In the genomic region with DNA sequence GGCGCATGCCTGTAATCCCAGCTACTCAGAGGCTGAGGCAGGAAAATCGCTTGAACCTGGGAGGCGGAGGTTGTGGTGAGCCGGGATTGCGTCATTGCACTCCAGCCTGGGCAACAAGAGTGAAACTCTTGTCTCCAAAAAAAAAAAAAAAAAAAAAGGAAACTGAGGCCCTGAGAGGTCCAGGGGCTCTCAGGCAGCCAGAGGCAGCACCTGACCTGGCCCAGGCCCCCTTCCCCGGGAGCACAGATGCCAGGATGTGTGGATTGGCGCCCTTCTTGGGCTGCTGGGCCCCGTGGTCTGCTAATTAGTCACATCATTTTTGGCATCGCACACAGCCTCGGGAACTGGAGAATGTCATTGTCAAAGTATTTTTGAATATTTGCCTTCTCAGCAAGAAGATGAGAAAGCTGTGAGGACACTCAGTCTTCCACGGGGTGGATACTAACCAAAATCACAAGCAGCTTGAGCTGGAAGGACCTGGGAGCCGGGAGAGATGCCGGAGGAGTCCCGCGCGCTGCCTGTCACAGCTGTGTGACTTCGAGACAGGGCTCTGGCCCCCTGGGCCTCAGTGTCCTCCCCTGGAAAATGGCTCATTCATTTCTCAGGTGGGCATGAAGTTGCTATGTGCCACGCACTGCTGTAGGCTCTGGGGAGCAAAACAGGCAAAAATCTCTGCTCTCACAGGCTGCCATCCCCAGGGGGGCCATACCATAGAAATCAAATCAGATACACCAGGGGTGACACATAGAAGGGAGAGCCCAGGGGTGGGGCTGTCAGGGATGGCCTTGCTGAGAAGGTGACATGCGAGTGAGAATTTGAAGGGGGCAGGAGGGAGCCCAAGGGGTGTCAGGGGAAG, we compare ENCODE assay signal across 2 cellular contexts.
TF ChIP-seq lines count a peak whose summit lies in the region.

No MANE protein-coding gene starts in this region.

TF ChIP-seq in IMR-90, 13 proteins besides CTCF, POLR2A, EP300 and RAD21:
- TF ChIP-seq MAFK (IDR thresholded peaks at IDR 0.05; ENCODE audit: low read depth, low read length) (peak; percentile 87), FOS (IDR thresholded peaks at IDR 0.05; ENCODE audit: low read depth, low read length) (no peak), CEBPB (IDR thresholded peaks at IDR 0.05; ENCODE audit: low read depth, low read length) (peak; percentile 66)
- TF ChIP-seq, protein P1, sequence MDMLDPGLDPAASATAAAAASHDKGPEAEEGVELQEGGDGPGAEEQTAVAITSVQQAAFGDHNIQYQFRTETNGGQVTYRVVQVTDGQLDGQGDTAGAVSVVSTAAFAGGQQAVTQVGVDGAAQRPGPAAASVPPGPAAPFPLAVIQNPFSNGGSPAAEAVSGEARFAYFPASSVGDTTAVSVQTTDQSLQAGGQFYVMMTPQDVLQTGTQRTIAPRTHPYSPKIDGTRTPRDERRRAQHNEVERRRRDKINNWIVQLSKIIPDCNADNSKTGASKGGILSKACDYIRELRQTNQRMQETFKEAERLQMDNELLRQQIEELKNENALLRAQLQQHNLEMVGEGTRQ (IDR thresholded peaks at IDR 0.05; ENCODE audit: low read depth, low read length) = peak; percentile 60; the same call in 1 of the 2 replicates

TF ChIP-seq in HepG2, 621 proteins besides CTCF, POLR2A, EP300 and RAD21 (continues in another document):
- TF ChIP-seq, protein P2, sequence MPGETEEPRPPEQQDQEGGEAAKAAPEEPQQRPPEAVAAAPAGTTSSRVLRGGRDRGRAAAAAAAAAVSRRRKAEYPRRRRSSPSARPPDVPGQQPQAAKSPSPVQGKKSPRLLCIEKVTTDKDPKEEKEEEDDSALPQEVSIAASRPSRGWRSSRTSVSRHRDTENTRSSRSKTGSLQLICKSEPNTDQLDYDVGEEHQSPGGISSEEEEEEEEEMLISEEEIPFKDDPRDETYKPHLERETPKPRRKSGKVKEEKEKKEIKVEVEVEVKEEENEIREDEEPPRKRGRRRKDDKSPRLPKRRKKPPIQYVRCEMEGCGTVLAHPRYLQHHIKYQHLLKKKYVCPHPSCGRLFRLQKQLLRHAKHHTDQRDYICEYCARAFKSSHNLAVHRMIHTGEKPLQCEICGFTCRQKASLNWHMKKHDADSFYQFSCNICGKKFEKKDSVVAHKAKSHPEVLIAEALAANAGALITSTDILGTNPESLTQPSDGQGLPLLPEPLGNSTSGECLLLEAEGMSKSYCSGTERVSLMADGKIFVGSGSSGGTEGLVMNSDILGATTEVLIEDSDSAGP (CRISPR knock-in tag; IDR thresholded peaks at IDR 0.05; ENCODE audit: borderline replicate concordance) = peak; percentile 24; the same call in 1 of the 2 replicates
- TF ChIP-seq SRSF4 (IDR thresholded peaks at IDR 0.05; ENCODE audit: low read depth, low read length, poor library complexity, severe bottlenecking) (no peak), MAFF (IDR thresholded peaks at IDR 0.05; ENCODE audit: low read depth, low read length) (peak; percentile 26; the same call in 1 of the 2 replicates), ZNF557 (CRISPR knock-in tag; IDR thresholded peaks at IDR 0.05) (no peak), ZNF180 (CRISPR knock-in tag; IDR thresholded peaks at IDR 0.05; ENCODE audit: borderline replicate concordance, low read depth) (no peak), ZNF629 (CRISPR knock-in tag; conservative IDR thresholded peaks at IDR 0.05) (peak; percentile 81), FOSL1 (CRISPR knock-in tag; IDR thresholded peaks at IDR 0.05; ENCODE audit: borderline replicate concordance) (no peak), ZFP41 (CRISPR knock-in tag; IDR thresholded peaks at IDR 0.05; ENCODE audit: borderline replicate concordance) (no peak), POLR2G (IDR thresholded peaks at IDR 0.05; ENCODE audit: low read depth, low read length) (no peak), MIXL1 (CRISPR knock-in tag; IDR thresholded peaks at IDR 0.05) (no peak), ISX (CRISPR knock-in tag; conservative IDR thresholded peaks at IDR 0.05) (no peak), ATF7 (IDR thresholded peaks at IDR 0.05) (peak; percentile 75), ATF7 (CRISPR knock-in tag; IDR thresholded peaks at IDR 0.05) (no peak), PITX1 (CRISPR knock-in tag; IDR thresholded peaks at IDR 0.05) (0 out of 2 replicates have a peak, but pooled peaks have one; percentile 36), TCF12 (IDR thresholded peaks at IDR 0.05) (no peak), TCF12 (CRISPR knock-in tag; IDR thresholded peaks at IDR 0.05) (no peak), MED1 (CRISPR knock-in tag; IDR thresholded peaks at IDR 0.05) (no peak), ZNF678 (CRISPR knock-in tag; IDR thresholded peaks at IDR 0.05) (no peak), JUND (CRISPR knock-in tag; IDR thresholded peaks at IDR 0.05) (no peak), ZFX (CRISPR knock-in tag; IDR thresholded peaks at IDR 0.05; ENCODE audit: low read depth) (peak; percentile 31; the same call in 1 of the 2 replicates), ZSCAN9 (CRISPR knock-in tag; IDR thresholded peaks at IDR 0.05; ENCODE audit: borderline replicate concordance) (no peak), ZNF33B (CRISPR knock-in tag; IDR thresholded peaks at IDR 0.05) (no peak), ZNF160 (CRISPR knock-in tag; IDR thresholded peaks at IDR 0.05) (no peak), HNRNPUL1 (IDR thresholded peaks at IDR 0.05; ENCODE audit: low read depth, low read length) (no peak), ZNF451 (CRISPR knock-in tag; IDR thresholded peaks at IDR 0.05) (no peak), SP4 (CRISPR knock-in tag; IDR thresholded peaks at IDR 0.05) (no peak), NFE2 (CRISPR knock-in tag; IDR thresholded peaks at IDR 0.05) (no peak), ZNF615 (CRISPR knock-in tag; IDR thresholded peaks at IDR 0.05; ENCODE audit: borderline replicate concordance) (no peak), ZFY (CRISPR knock-in tag; IDR thresholded peaks at IDR 0.05) (no peak), ZC3H13 (CRISPR knock-in tag; IDR thresholded peaks at IDR 0.05) (no peak), RFXANK (CRISPR knock-in tag; IDR thresholded peaks at IDR 0.05) (no peak)
- TF ChIP-seq, protein P3, sequence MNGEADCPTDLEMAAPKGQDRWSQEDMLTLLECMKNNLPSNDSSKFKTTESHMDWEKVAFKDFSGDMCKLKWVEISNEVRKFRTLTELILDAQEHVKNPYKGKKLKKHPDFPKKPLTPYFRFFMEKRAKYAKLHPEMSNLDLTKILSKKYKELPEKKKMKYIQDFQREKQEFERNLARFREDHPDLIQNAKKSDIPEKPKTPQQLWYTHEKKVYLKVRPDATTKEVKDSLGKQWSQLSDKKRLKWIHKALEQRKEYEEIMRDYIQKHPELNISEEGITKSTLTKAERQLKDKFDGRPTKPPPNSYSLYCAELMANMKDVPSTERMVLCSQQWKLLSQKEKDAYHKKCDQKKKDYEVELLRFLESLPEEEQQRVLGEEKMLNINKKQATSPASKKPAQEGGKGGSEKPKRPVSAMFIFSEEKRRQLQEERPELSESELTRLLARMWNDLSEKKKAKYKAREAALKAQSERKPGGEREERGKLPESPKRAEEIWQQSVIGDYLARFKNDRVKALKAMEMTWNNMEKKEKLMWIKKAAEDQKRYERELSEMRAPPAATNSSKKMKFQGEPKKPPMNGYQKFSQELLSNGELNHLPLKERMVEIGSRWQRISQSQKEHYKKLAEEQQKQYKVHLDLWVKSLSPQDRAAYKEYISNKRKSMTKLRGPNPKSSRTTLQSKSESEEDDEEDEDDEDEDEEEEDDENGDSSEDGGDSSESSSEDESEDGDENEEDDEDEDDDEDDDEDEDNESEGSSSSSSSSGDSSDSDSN (CRISPR knock-in tag; IDR thresholded peaks at IDR 0.05) = 0 out of 2 replicates have a peak, but pooled peaks have one; percentile 20
- TF ChIP-seq, protein P4, sequence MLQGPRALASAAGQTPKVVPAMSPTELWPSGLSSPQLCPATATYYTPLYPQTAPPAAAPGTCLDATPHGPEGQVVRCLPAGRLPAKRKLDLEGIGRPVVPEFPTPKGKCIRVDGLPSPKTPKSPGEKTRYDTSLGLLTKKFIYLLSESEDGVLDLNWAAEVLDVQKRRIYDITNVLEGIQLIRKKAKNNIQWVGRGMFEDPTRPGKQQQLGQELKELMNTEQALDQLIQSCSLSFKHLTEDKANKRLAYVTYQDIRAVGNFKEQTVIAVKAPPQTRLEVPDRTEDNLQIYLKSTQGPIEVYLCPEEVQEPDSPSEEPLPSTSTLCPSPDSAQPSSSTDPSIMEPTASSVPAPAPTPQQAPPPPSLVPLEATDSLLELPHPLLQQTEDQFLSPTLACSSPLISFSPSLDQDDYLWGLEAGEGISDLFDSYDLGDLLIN (CRISPR knock-in tag; IDR thresholded peaks at IDR 0.05; ENCODE audit: borderline replicate concordance) = no peak
- TF ChIP-seq, protein P5, sequence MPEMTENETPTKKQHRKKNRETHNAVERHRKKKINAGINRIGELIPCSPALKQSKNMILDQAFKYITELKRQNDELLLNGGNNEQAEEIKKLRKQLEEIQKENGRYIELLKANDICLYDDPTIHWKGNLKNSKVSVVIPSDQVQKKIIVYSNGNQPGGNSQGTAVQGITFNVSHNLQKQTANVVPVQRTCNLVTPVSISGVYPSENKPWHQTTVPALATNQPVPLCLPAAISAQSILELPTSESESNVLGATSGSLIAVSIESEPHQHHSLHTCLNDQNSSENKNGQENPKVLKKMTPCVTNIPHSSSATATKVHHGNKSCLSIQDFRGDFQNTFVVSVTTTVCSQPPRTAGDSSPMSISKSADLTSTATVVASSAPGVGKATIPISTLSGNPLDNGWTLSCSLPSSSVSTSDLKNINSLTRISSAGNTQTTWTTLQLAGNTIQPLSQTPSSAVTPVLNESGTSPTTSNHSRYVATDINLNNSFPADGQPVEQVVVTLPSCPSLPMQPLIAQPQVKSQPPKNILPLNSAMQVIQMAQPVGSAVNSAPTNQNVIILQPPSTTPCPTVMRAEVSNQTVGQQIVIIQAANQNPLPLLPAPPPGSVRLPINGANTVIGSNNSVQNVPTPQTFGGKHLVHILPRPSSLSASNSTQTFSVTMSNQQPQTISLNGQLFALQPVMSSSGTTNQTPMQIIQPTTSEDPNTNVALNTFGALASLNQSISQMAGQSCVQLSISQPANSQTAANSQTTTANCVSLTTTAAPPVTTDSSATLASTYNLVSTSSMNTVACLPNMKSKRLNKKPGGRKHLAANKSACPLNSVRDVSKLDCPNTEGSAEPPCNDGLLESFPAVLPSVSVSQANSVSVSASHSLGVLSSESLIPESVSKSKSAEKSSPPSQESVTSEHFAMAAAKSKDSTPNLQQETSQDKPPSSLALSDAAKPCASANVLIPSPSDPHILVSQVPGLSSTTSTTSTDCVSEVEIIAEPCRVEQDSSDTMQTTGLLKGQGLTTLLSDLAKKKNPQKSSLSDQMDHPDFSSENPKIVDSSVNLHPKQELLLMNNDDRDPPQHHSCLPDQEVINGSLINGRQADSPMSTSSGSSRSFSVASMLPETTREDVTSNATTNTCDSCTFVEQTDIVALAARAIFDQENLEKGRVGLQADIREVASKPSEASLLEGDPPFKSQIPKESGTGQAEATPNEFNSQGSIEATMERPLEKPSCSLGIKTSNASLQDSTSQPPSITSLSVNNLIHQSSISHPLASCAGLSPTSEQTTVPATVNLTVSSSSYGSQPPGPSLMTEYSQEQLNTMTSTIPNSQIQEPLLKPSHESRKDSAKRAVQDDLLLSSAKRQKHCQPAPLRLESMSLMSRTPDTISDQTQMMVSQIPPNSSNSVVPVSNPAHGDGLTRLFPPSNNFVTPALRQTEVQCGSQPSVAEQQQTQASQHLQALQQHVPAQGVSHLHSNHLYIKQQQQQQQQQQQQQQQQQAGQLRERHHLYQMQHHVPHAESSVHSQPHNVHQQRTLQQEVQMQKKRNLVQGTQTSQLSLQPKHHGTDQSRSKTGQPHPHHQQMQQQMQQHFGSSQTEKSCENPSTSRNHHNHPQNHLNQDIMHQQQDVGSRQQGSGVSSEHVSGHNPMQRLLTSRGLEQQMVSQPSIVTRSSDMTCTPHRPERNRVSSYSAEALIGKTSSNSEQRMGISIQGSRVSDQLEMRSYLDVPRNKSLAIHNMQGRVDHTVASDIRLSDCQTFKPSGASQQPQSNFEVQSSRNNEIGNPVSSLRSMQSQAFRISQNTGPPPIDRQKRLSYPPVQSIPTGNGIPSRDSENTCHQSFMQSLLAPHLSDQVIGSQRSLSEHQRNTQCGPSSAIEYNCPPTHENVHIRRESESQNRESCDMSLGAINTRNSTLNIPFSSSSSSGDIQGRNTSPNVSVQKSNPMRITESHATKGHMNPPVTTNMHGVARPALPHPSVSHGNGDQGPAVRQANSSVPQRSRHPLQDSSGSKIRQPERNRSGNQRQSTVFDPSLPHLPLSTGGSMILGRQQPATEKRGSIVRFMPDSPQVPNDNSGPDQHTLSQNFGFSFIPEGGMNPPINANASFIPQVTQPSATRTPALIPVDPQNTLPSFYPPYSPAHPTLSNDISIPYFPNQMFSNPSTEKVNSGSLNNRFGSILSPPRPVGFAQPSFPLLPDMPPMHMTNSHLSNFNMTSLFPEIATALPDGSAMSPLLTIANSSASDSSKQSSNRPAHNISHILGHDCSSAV (CRISPR knock-in tag; IDR thresholded peaks at IDR 0.05; ENCODE audit: borderline replicate concordance) = no peak
- TF ChIP-seq, protein P6, sequence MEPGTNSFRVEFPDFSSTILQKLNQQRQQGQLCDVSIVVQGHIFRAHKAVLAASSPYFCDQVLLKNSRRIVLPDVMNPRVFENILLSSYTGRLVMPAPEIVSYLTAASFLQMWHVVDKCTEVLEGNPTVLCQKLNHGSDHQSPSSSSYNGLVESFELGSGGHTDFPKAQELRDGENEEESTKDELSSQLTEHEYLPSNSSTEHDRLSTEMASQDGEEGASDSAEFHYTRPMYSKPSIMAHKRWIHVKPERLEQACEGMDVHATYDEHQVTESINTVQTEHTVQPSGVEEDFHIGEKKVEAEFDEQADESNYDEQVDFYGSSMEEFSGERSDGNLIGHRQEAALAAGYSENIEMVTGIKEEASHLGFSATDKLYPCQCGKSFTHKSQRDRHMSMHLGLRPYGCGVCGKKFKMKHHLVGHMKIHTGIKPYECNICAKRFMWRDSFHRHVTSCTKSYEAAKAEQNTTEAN (CRISPR knock-in tag; conservative IDR thresholded peaks at IDR 0.05) = no peak
- TF ChIP-seq, protein P7, sequence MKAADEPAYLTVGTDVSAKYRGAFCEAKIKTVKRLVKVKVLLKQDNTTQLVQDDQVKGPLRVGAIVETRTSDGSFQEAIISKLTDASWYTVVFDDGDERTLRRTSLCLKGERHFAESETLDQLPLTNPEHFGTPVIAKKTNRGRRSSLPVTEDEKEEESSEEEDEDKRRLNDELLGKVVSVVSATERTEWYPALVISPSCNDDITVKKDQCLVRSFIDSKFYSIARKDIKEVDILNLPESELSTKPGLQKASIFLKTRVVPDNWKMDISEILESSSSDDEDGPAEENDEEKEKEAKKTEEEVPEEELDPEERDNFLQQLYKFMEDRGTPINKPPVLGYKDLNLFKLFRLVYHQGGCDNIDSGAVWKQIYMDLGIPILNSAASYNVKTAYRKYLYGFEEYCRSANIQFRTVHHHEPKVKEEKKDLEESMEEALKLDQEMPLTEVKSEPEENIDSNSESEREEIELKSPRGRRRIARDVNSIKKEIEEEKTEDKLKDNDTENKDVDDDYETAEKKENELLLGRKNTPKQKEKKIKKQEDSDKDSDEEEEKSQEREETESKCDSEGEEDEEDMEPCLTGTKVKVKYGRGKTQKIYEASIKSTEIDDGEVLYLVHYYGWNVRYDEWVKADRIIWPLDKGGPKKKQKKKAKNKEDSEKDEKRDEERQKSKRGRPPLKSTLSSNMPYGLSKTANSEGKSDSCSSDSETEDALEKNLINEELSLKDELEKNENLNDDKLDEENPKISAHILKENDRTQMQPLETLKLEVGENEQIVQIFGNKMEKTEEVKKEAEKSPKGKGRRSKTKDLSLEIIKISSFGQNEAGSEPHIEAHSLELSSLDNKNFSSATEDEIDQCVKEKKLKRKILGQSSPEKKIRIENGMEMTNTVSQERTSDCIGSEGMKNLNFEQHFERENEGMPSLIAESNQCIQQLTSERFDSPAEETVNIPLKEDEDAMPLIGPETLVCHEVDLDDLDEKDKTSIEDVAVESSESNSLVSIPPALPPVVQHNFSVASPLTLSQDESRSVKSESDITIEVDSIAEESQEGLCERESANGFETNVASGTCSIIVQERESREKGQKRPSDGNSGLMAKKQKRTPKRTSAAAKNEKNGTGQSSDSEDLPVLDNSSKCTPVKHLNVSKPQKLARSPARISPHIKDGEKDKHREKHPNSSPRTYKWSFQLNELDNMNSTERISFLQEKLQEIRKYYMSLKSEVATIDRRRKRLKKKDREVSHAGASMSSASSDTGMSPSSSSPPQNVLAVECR (CRISPR knock-in tag; IDR thresholded peaks at IDR 0.05; ENCODE audit: borderline replicate concordance) = peak; percentile 16; the same call in 1 of the 2 replicates
